ENCODE assay signal across 1 cellular context in genomic region chr16:17590711-17591654, GRCh38.
TF ChIP-seq lines count a peak whose summit lies in the region.

No MANE protein-coding gene starts in this region.

TF ChIP-seq in K562, 482 proteins besides CTCF, POLR2A, EP300 and RAD21 (continued from another document and continues in another):
- TF ChIP-seq MGA (IDR thresholded peaks at IDR 0.05) (no peak), SNIP1 (IDR thresholded peaks at IDR 0.05; ENCODE audit: low read depth) (no peak), ZNF699 (CRISPR knock-in tag; IDR thresholded peaks at IDR 0.05; ENCODE audit: insufficient replicate concordance) (no peak), ZBED1 (IDR thresholded peaks at IDR 0.05) (no peak), L3MBTL2 (IDR thresholded peaks at IDR 0.05) (no peak), MXD1 (CRISPR knock-in tag; IDR thresholded peaks at IDR 0.05; ENCODE audit: borderline replicate concordance, poor library complexity, severe bottlenecking) (no peak), PCBP2 (IDR thresholded peaks at IDR 0.05; ENCODE audit: low read depth, low read length, poor library complexity, severe bottlenecking) (no peak), C11orf30 (IDR thresholded peaks at IDR 0.05; ENCODE audit: low read depth) (no peak), KDM4B (IDR thresholded peaks at IDR 0.05; ENCODE audit: borderline replicate concordance in 2 of 2, low read depth in 1 of 2) (no peak), CBX3 (IDR thresholded peaks at IDR 0.05; ENCODE audit: borderline replicate concordance in 1 of 2, low read length in 2 of 2) (no peak), NFYB (IDR thresholded peaks at IDR 0.05; ENCODE audit: extremely low read depth, insufficient read length) (no peak), SOX6 (IDR thresholded peaks at IDR 0.05) (0 out of 2 replicates have a peak, but pooled peaks have one; percentile 33), TEAD2 (tag; IDR thresholded peaks at IDR 0.05) (peak; percentile 67), TSC22D4 (tag; IDR thresholded peaks at IDR 0.05) (no peak), PTRF (tag; IDR thresholded peaks at IDR 0.05) (peak; percentile 90), GTF2A2 (tag; IDR thresholded peaks at IDR 0.05) (peak; percentile 84), RBM39 (optimal IDR thresholded peaks at IDR 0.05; ENCODE audit: low read depth, low read length) (no peak), CEBPZ (IDR thresholded peaks at IDR 0.05; ENCODE audit: borderline replicate concordance, low read depth, low read length) (no peak), ZNF184 (CRISPR knock-in tag; IDR thresholded peaks at IDR 0.05) (no peak), CREM (IDR thresholded peaks at IDR 0.05; ENCODE audit: low read depth) (peak; percentile 53), RNF2 (IDR thresholded peaks at IDR 0.05) (peak; percentile 38; the same call in 1 of the 2 replicates), GATA2 (CRISPR knock-in tag; IDR thresholded peaks at IDR 0.05) (no peak), DDX20 (tag; IDR thresholded peaks at IDR 0.05; ENCODE audit: low read depth) (peak; percentile 93), ZNF175 (CRISPR knock-in tag; IDR thresholded peaks at IDR 0.05; ENCODE audit: low read depth) (peak; percentile 99), ZNF644 (tag; IDR thresholded peaks at IDR 0.05; ENCODE audit: low read depth) (peak; percentile 83; the same call in 1 of the 2 replicates), IRF2 (CRISPR knock-in tag; IDR thresholded peaks at IDR 0.05) (no peak), PHF21A (IDR thresholded peaks at IDR 0.05; ENCODE audit: borderline replicate concordance, low read depth) (no peak), KLF13 (tag; IDR thresholded peaks at IDR 0.05; ENCODE audit: borderline replicate concordance, low read depth) (no peak), ZNF75A (CRISPR knock-in tag; IDR thresholded peaks at IDR 0.05) (peak; percentile 78), SMC3 (conservative IDR thresholded peaks at IDR 0.05; ENCODE audit: insufficient read depth, low read depth, low read length) (no peak)
- TF ChIP-seq, protein P1, sequence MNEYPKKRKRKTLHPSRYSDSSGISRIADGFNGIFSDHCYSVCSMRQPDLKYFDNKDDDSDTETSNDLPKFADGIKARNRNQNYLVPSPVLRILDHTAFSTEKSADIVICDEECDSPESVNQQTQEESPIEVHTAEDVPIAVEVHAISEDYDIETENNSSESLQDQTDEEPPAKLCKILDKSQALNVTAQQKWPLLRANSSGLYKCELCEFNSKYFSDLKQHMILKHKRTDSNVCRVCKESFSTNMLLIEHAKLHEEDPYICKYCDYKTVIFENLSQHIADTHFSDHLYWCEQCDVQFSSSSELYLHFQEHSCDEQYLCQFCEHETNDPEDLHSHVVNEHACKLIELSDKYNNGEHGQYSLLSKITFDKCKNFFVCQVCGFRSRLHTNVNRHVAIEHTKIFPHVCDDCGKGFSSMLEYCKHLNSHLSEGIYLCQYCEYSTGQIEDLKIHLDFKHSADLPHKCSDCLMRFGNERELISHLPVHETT (CRISPR knock-in tag; conservative IDR thresholded peaks at IDR 0.05 in 1 of 2, IDR thresholded peaks at IDR 0.05 in 1 of 2), result peak in 1 of 2 experiments; percentile 97; a peak in 2 of 4 replicates
- TF ChIP-seq, protein P2, sequence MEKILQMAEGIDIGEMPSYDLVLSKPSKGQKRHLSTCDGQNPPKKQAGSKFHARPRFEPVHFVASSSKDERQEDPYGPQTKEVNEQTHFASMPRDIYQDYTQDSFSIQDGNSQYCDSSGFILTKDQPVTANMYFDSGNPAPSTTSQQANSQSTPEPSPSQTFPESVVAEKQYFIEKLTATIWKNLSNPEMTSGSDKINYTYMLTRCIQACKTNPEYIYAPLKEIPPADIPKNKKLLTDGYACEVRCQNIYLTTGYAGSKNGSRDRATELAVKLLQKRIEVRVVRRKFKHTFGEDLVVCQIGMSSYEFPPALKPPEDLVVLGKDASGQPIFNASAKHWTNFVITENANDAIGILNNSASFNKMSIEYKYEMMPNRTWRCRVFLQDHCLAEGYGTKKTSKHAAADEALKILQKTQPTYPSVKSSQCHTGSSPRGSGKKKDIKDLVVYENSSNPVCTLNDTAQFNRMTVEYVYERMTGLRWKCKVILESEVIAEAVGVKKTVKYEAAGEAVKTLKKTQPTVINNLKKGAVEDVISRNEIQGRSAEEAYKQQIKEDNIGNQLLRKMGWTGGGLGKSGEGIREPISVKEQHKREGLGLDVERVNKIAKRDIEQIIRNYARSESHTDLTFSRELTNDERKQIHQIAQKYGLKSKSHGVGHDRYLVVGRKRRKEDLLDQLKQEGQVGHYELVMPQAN (IDR thresholded peaks at IDR 0.05; ENCODE audit: borderline replicate concordance), result no peak
- TF ChIP-seq, protein P3, sequence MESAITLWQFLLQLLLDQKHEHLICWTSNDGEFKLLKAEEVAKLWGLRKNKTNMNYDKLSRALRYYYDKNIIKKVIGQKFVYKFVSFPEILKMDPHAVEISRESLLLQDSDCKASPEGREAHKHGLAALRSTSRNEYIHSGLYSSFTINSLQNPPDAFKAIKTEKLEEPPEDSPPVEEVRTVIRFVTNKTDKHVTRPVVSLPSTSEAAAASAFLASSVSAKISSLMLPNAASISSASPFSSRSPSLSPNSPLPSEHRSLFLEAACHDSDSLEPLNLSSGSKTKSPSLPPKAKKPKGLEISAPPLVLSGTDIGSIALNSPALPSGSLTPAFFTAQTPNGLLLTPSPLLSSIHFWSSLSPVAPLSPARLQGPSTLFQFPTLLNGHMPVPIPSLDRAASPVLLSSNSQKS (CRISPR knock-in tag; IDR thresholded peaks at IDR 0.05), result no peak
- TF ChIP-seq, protein P4, sequence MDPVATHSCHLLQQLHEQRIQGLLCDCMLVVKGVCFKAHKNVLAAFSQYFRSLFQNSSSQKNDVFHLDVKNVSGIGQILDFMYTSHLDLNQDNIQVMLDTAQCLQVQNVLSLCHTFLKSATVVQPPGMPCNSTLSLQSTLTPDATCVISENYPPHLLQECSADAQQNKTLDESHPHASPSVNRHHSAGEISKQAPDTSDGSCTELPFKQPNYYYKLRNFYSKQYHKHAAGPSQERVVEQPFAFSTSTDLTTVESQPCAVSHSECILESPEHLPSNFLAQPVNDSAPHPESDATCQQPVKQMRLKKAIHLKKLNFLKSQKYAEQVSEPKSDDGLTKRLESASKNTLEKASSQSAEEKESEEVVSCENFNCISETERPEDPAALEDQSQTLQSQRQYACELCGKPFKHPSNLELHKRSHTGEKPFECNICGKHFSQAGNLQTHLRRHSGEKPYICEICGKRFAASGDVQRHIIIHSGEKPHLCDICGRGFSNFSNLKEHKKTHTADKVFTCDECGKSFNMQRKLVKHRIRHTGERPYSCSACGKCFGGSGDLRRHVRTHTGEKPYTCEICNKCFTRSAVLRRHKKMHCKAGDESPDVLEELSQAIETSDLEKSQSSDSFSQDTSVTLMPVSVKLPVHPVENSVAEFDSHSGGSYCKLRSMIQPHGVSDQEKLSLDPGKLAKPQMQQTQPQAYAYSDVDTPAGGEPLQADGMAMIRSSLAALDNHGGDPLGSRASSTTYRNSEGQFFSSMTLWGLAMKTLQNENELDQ (CRISPR knock-in tag; IDR thresholded peaks at IDR 0.05; ENCODE audit: borderline replicate concordance), result no peak
- TF ChIP-seq, protein P5, sequence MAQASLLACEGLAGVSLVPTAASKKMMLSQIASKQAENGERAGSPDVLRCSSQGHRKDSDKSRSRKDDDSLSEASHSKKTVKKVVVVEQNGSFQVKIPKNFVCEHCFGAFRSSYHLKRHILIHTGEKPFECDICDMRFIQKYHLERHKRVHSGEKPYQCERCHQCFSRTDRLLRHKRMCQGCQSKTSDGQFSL (CRISPR knock-in tag; IDR thresholded peaks at IDR 0.05), result no peak
- TF ChIP-seq, protein P5 (tag; IDR thresholded peaks at IDR 0.05), result peak in 1 of 2 experiments; percentile 92; a peak in 2 of 4 replicates
